Comparison of ENCODE assay signal across 8 cellular contexts in the genomic region with DNA sequence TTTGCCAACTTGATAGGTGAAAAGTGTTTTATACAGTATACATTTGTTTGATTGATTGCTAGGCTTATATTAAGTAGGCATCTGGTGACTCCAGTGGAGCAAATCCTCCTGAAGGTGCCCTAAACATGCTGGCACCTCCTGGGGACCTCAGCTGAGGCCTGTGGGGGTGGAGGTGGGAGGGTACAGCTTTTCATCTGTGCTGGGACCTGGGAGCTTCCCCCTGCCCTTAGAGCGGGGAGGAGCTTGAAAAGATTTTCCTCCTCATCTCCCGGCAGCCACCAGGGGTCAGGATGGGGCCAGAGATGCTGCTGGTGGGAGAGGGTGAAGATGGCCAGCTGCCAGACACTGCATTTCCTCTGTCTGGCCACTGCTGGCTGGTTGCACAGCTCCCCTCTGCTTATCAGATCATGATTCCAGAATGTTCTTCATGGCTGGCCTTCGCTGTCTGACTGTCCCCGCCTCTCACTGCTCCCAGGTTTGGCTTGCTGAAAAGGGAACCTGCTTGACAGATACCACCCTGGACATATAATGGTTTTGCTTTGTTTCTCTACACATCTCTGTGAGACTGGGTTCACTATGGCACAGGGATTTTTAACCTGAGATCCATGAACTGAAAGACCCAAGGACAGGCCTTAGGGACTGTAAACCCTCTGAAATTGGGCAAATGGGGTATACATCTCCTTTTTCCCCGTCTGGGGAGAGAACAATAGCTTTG. TPM values are rescaled to one million over a fixed set of nuclear protein-coding genes. Genes with fewer than 3 reads are reported as not detected.
DNase-seq lines count a peak whose midpoint lies in the region; ATAC-seq and TF ChIP-seq lines count a peak whose summit lies in the region.

No MANE protein-coding gene starts in this region.

- H3K9me3 ChIP-seq in SJCRH30 (replicated peaks): peaks cover 3% of the 10 kb centered on the region; the same call in 1 of the 2 replicates
- H3K9me3 ChIP-seq in gastroesophageal sphincter: no peaks in the 10 kb centered on the region
- H3K9me3 ChIP-seq in ovary: no peaks in the 10 kb centered on the region
- H3K9me3 ChIP-seq in tibial nerve: no peaks in the 10 kb centered on the region

- no peaks in the 10 kb centered on the region for H3K4me1 ChIP-seq in SJCRH30
- peaks cover 0 to 7% (median 0%) of the 10 kb centered on the region in 3 donors for H3K4me1 ChIP-seq in gastroesophageal sphincter
- no peaks in the 10 kb centered on the region for H3K4me1 ChIP-seq in ovary (ENCODE audit: insufficient read depth)
- H3K4me1 ChIP-seq in tibial nerve: peaks cover 0 to 5% (median 2%) of the 10 kb centered on the region in 4 donors

- ATAC-seq in HG02610 (IDR thresholded peaks at IDR 0.05; ENCODE audit: unreplicated experiment) (peak; percentile 89), gastroesophageal sphincter (peak; percentile 67)

- TF ChIP-seq EP300 in gastroesophageal sphincter (IDR thresholded peaks at IDR 0.05) (no peak), ovary (IDR thresholded peaks at IDR 0.05) (no peak), tibial nerve (IDR thresholded peaks at IDR 0.05) (no peak)

- H3K27ac ChIP-seq in SJCRH30 (no peak overlapping the region), gastroesophageal sphincter (no peak overlapping the region), ovary (no peak overlapping the region), tibial nerve (no peak overlapping the region)

- TF ChIP-seq CTCF in GM12864 (IDR thresholded peaks at IDR 0.05; ENCODE audit: low read depth, low read length, missing control alignments) (peak; percentile 95), NB4 (IDR thresholded peaks at IDR 0.05; ENCODE audit: low read depth, low read length) (peak; percentile 76), gastroesophageal sphincter (IDR thresholded peaks at IDR 0.05) (peak in 3 of 4 experiments; percentile 28 to 59 (median 53)), ovary (IDR thresholded peaks at IDR 0.05) (peak; percentile 42 to 83 (median 71)), tibial nerve (IDR thresholded peaks at IDR 0.05) (peak; percentile 43 to 71 (median 63))

- DNase-seq in GM12864 (ENCODE audit: low read depth): peak; percentile 54
- peak; percentile 81 for DNase-seq in NB4 (ENCODE audit: low read depth)
- DNase-seq in SJCRH30: peak; percentile 86 to 91
- DNase-seq in activated naive CD4-positive, alpha-beta T cell (lab: John Stamatoyannopoulos, UW): peak; percentile 17 to 76 (median 54)
- peak; percentile 89 to 94 (median 93) for DNase-seq in ovary
- peak; percentile 48 to 70 for DNase-seq in tibial nerve (ENCODE audit: low spot score in 2 of 2)

- TF ChIP-seq POLR2A in NB4 (IDR thresholded peaks at IDR 0.05; ENCODE audit: extremely low read depth, insufficient read length) (no peak), gastroesophageal sphincter (IDR thresholded peaks at IDR 0.05) (no peak), ovary (IDR thresholded peaks at IDR 0.05) (no peak), tibial nerve (IDR thresholded peaks at IDR 0.05) (no peak)

- H3K4me3 ChIP-seq in GM12864 (ENCODE audit: low read depth, low read length) (no peak overlapping the region), NB4 (ENCODE audit: low read depth, low read length) (no peak overlapping the region), SJCRH30 (no peak overlapping the region), gastroesophageal sphincter (no peak overlapping the region), ovary (no peak overlapping the region), tibial nerve (no peak overlapping the region)

- intact Hi-C loops in ovary (cut with DNase I): loop anchor here in 1 of 4 donors (5.0 kb wide), 1 partner anchor 363 kb away; the partner anchor contains the start of gene DHRS4

- WGBS in gastroesophageal sphincter (ENCODE audit: low coverage in 1 of 2), 2 donors: 21 to 50% methylated on average over 1 to 2 of the region's 5 CpGs
- 15 to 20% (median 17%) methylated on average over 5 of the region's 5 CpGs for WGBS in ovary, 3 donors
- WGBS in tibial nerve, 2 donors: 12 to 13% methylated on average over 5 of the region's 5 CpGs

- H3K36me3 ChIP-seq in SJCRH30: no peaks in the 10 kb centered on the region
- no peaks in the 10 kb centered on the region for H3K36me3 ChIP-seq in gastroesophageal sphincter
- no peaks in the 10 kb centered on the region for H3K36me3 ChIP-seq in ovary
- H3K36me3 ChIP-seq in tibial nerve: no peaks in the 10 kb centered on the region

- H3K27me3 ChIP-seq in SJCRH30 (no peaks in the 10 kb centered on the region), gastroesophageal sphincter (peaks cover 27% of the 10 kb centered on the region), ovary (no peaks in the 10 kb centered on the region), tibial nerve (no peaks in the 10 kb centered on the region)

RNA-seq across cellular contexts. Expression of gene JPH4, which starts 10.5 kb away (rescaled TPM):
- 0.10 TPM in 2 replicates for total RNA-seq in SJCRH30 (2014; rRNA removed; shearing (Covaris generic))
- 1 to 10 TPM in 3 of 4 donors, under 1 TPM in 1; 0.78 to 2.7 (median 1.5) TPM for total RNA-seq in gastroesophageal sphincter
- total RNA-seq in ovary: 10 to 100 TPM in 4 of 7 donors, 1 to 10 TPM in 3; 7.4 to 43.5 (median 10.1) TPM
- polyA plus RNA-seq in ovary: 10 to 100 TPM; 19.9 to 22.1 TPM
- 1 to 10 TPM; 1.2 to 2.9 (median 2.2) TPM for total RNA-seq in tibial nerve

RNA-seq across cellular contexts. Expression of gene AP1G2, which starts 21.4 kb away (rescaled TPM):
- total RNA-seq in SJCRH30 (2014; rRNA removed; shearing (Covaris generic)): not detected in 2 replicates
- total RNA-seq in gastroesophageal sphincter: 10 to 100 TPM in 3 of 4 donors, 1 to 10 TPM in 1; 7.2 to 43.1 (median 21.9) TPM
- total RNA-seq in ovary: 100 to 1,000 TPM in 3 of 7 donors, 10 to 100 TPM in 4; 76.3 to 129 (median 92.8) TPM
- polyA plus RNA-seq in ovary: 10 to 100 TPM; 32.0 to 80.4 TPM
- total RNA-seq in tibial nerve: 10 to 100 TPM; 30.2 to 76.8 (median 52.0) TPM

RNA-seq across cellular contexts. Expression of gene THTPA, which starts 33.0 kb away (rescaled TPM):
- 12.3 and 14.9 TPM in 2 replicates for total RNA-seq in SJCRH30 (2014; rRNA removed; shearing (Covaris generic))
- 10 to 100 TPM; 17.7 to 28.8 (median 21.3) TPM for total RNA-seq in gastroesophageal sphincter
- 10 to 100 TPM; 14.6 to 22.3 (median 19.6) TPM for total RNA-seq in ovary
- polyA plus RNA-seq in ovary: 10 to 100 TPM; 11.5 to 11.9 TPM
- total RNA-seq in tibial nerve: 10 to 100 TPM; 14.4 to 47.1 (median 25.2) TPM

RNA-seq across cellular contexts. Expression of gene ZFHX2, which starts 37.5 kb away (rescaled TPM):
- total RNA-seq in SJCRH30 (2014; rRNA removed; shearing (Covaris generic)): 0.04 and 0.05 TPM in 2 replicates
- total RNA-seq in gastroesophageal sphincter (1 to 10 TPM in 2 of 4 donors, under 1 TPM in 2; 0.13 to 2.5 (median 1.2) TPM), ovary (1 to 10 TPM in 5 of 7 donors, under 1 TPM in 2; 0.48 to 2.3 (median 2.0) TPM), tibial nerve (1 to 10 TPM; 2.1 to 3.9 (median 2.6) TPM)
- under 1 TPM; 0.34 to 0.63 TPM for polyA plus RNA-seq in ovary

RNA-seq across cellular contexts. Expression of gene DHRS2, which starts 47.1 kb away (rescaled TPM):
- total RNA-seq in SJCRH30 (2014; rRNA removed; shearing (Covaris generic)): 0.84 and 0.99 TPM in 2 replicates
- under 1 TPM in 1 of 4 donors, not detected in 3; 0.12 TPM for total RNA-seq in gastroesophageal sphincter
- 10 to 100 TPM in 4 of 7 donors, 1 to 10 TPM in 3; 1.6 to 46.6 (median 14.9) TPM for total RNA-seq in ovary
- polyA plus RNA-seq in ovary: 10 to 100 TPM; 12.5 to 28.5 TPM
- total RNA-seq in tibial nerve: under 1 TPM in 1 of 4 donors, not detected in 3; 0.90 TPM
